Comparison of ENCODE assay signal across 1 cellular context in the genomic region with DNA sequence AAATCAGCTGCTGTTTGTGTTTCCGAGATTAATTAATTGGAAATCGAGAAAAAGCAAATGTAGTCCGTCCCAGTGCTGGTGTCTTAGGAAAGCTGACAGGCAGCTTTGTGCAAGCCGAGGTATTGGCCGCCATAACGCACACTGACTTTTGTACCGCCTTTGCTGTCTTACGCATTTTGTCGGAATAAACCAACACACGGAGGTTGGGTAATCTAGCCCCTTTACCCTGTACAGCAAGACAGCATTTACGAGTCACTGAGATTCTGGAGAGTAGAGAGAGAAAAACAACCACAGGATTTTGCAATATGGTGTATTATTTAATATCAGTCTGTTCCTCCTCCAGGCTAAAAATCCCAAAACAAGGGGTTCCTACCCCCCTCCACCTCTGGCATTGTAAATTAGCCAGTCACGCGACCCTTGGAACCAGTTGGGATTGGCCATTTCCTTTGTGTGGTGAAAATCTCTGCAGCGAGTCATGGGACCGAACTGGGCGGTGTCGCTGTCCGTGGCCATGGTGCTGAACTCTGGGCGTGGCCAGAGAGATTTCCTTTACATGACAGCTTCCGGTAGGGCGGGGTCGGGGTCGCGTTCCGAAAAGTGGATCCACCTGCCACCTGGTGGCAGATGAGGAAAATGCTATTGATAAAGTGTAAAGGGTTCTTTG.
TF ChIP-seq lines count a peak whose summit lies in the region.

No MANE protein-coding gene starts in this region.

TF ChIP-seq in HepG2, 621 proteins besides CTCF, POLR2A, EP300 and RAD21 (continued from another document and continues in another):
- TF ChIP-seq, protein P1, sequence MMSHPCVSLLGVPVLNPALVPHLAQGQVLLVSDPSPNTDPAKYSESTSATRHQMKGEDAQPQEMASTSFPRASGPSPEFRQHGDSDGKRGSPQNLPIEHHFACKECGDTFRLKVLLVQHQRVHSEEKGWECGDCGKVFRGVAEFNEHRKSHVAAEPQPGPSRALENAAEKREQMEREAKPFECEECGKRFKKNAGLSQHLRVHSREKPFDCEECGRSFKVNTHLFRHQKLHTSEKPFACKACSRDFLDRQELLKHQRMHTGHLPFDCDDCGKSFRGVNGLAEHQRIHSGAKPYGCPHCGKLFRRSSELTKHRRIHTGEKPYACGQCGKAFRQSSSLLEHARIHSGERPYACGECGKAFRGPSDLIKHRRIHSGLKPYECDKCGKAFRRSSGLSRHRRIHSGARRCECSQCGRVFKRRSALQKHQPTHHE (CRISPR knock-in tag; IDR thresholded peaks at IDR 0.05; ENCODE audit: borderline replicate concordance): no peak
- TF ChIP-seq RXRA (CRISPR knock-in tag; IDR thresholded peaks at IDR 0.05): 0 out of 2 replicates have a peak, but pooled peaks have one; percentile 30
- TF ChIP-seq PHF8 (CRISPR knock-in tag; IDR thresholded peaks at IDR 0.05): no peak
- peak; percentile 72; the same call in 1 of the 2 replicates for TF ChIP-seq HNF1B (CRISPR knock-in tag; IDR thresholded peaks at IDR 0.05)
- 0 out of 2 replicates have a peak, but pooled peaks have one; percentile 30 for TF ChIP-seq KLF6 (CRISPR knock-in tag; IDR thresholded peaks at IDR 0.05)
- TF ChIP-seq ZNF558 (CRISPR knock-in tag; IDR thresholded peaks at IDR 0.05; ENCODE audit: borderline replicate concordance): no peak
- TF ChIP-seq HDAC2 (CRISPR knock-in tag; IDR thresholded peaks at IDR 0.05): 0 out of 2 replicates have a peak, but pooled peaks have one; percentile 36
- TF ChIP-seq ZBED4 (CRISPR knock-in tag; IDR thresholded peaks at IDR 0.05; ENCODE audit: borderline replicate concordance): peak; percentile 40; the same call in 1 of the 2 replicates
- TF ChIP-seq ZNF30 (CRISPR knock-in tag; IDR thresholded peaks at IDR 0.05): no peak
- TF ChIP-seq ZSCAN12 (CRISPR knock-in tag; IDR thresholded peaks at IDR 0.05): no peak
- no peak for TF ChIP-seq RORA (CRISPR knock-in tag; IDR thresholded peaks at IDR 0.05)
- TF ChIP-seq ZNF605 (CRISPR knock-in tag; IDR thresholded peaks at IDR 0.05): peak; percentile 65; the same call in 1 of the 2 replicates
- peak; percentile 57; the same call in 1 of the 2 replicates for TF ChIP-seq ZNF777 (CRISPR knock-in tag; IDR thresholded peaks at IDR 0.05)
- no peak for TF ChIP-seq ZKSCAN1 (IDR thresholded peaks at IDR 0.05; ENCODE audit: low read length)
- TF ChIP-seq ZNF761 (CRISPR knock-in tag; conservative IDR thresholded peaks at IDR 0.05): no peak
- no peak for TF ChIP-seq HOXA9 (CRISPR knock-in tag; IDR thresholded peaks at IDR 0.05; ENCODE audit: borderline replicate concordance)
- no peak for TF ChIP-seq FOXO1 (CRISPR knock-in tag; IDR thresholded peaks at IDR 0.05)
- 0 out of 2 replicates have a peak, but pooled peaks have one; percentile 34 for TF ChIP-seq ZNF280D (CRISPR knock-in tag; IDR thresholded peaks at IDR 0.05)
- TF ChIP-seq ZNF235 (CRISPR knock-in tag; IDR thresholded peaks at IDR 0.05; ENCODE audit: borderline replicate concordance): no peak
- 0 out of 2 replicates have a peak, but pooled peaks have one; percentile 51 for TF ChIP-seq SPEN (CRISPR knock-in tag; IDR thresholded peaks at IDR 0.05; ENCODE audit: low read depth)
- no peak for TF ChIP-seq HNRNPLL (IDR thresholded peaks at IDR 0.05; ENCODE audit: low read depth, low read length, poor library complexity, severe bottlenecking)
- no peak; the same call in 1 of the 2 replicates for TF ChIP-seq IKZF5 (CRISPR knock-in tag; IDR thresholded peaks at IDR 0.05)
- 0 out of 2 replicates have a peak, but pooled peaks have one; percentile 33 for TF ChIP-seq MIER3 (CRISPR knock-in tag; IDR thresholded peaks at IDR 0.05; ENCODE audit: borderline replicate concordance)
- no peak for TF ChIP-seq RARG (CRISPR knock-in tag; IDR thresholded peaks at IDR 0.05; ENCODE audit: low read depth)
- TF ChIP-seq, protein P2, sequence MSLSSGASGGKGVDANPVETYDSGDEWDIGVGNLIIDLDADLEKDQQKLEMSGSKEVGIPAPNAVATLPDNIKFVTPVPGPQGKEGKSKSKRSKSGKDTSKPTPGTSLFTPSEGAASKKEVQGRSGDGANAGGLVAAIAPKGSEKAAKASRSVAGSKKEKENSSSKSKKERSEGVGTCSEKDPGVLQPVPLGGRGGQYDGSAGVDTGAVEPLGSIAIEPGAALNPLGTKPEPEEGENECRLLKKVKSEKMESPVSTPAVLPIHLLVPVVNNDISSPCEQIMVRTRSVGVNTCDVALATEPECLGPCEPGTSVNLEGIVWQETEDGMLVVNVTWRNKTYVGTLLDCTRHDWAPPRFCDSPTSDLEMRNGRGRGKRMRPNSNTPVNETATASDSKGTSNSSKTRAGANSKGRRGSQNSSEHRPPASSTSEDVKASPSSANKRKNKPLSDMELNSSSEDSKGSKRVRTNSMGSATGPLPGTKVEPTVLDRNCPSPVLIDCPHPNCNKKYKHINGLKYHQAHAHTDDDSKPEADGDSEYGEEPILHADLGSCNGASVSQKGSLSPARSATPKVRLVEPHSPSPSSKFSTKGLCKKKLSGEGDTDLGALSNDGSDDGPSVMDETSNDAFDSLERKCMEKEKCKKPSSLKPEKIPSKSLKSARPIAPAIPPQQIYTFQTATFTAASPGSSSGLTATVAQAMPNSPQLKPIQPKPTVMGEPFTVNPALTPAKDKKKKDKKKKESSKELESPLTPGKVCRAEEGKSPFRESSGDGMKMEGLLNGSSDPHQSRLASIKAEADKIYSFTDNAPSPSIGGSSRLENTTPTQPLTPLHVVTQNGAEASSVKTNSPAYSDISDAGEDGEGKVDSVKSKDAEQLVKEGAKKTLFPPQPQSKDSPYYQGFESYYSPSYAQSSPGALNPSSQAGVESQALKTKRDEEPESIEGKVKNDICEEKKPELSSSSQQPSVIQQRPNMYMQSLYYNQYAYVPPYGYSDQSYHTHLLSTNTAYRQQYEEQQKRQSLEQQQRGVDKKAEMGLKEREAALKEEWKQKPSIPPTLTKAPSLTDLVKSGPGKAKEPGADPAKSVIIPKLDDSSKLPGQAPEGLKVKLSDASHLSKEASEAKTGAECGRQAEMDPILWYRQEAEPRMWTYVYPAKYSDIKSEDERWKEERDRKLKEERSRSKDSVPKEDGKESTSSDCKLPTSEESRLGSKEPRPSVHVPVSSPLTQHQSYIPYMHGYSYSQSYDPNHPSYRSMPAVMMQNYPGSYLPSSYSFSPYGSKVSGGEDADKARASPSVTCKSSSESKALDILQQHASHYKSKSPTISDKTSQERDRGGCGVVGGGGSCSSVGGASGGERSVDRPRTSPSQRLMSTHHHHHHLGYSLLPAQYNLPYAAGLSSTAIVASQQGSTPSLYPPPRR (CRISPR knock-in tag; IDR thresholded peaks at IDR 0.05; ENCODE audit: borderline replicate concordance): no peak
- TF ChIP-seq NR2C2 (CRISPR knock-in tag; IDR thresholded peaks at IDR 0.05; ENCODE audit: borderline replicate concordance): peak; percentile 34; the same call in 1 of the 2 replicates
- no peak for TF ChIP-seq SOX6 (IDR thresholded peaks at IDR 0.05)
- no peak for TF ChIP-seq SOX6 (CRISPR knock-in tag; IDR thresholded peaks at IDR 0.05)
- no peak for TF ChIP-seq MXD4 (CRISPR knock-in tag; IDR thresholded peaks at IDR 0.05)
- TF ChIP-seq ZSCAN25 (CRISPR knock-in tag; IDR thresholded peaks at IDR 0.05): 0 out of 2 replicates have a peak, but pooled peaks have one; percentile 22
- TF ChIP-seq HBP1 (CRISPR knock-in tag; IDR thresholded peaks at IDR 0.05; ENCODE audit: low read depth): no peak
- TF ChIP-seq, protein P3, sequence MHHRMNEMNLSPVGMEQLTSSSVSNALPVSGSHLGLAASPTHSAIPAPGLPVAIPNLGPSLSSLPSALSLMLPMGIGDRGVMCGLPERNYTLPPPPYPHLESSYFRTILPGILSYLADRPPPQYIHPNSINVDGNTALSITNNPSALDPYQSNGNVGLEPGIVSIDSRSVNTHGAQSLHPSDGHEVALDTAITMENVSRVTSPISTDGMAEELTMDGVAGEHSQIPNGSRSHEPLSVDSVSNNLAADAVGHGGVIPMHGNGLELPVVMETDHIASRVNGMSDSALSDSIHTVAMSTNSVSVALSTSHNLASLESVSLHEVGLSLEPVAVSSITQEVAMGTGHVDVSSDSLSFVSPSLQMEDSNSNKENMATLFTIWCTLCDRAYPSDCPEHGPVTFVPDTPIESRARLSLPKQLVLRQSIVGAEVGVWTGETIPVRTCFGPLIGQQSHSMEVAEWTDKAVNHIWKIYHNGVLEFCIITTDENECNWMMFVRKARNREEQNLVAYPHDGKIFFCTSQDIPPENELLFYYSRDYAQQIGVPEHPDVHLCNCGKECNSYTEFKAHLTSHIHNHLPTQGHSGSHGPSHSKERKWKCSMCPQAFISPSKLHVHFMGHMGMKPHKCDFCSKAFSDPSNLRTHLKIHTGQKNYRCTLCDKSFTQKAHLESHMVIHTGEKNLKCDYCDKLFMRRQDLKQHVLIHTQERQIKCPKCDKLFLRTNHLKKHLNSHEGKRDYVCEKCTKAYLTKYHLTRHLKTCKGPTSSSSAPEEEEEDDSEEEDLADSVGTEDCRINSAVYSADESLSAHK (CRISPR knock-in tag; IDR thresholded peaks at IDR 0.05; ENCODE audit: borderline replicate concordance): no peak
- no peak for TF ChIP-seq IKZF4 (CRISPR knock-in tag; IDR thresholded peaks at IDR 0.05; ENCODE audit: borderline replicate concordance, low read depth, not compliant biosample characterization)
- no peak for TF ChIP-seq ZNF3 (CRISPR knock-in tag; IDR thresholded peaks at IDR 0.05)
